ENCODE assay signal across 10 cellular contexts in the genomic region with DNA sequence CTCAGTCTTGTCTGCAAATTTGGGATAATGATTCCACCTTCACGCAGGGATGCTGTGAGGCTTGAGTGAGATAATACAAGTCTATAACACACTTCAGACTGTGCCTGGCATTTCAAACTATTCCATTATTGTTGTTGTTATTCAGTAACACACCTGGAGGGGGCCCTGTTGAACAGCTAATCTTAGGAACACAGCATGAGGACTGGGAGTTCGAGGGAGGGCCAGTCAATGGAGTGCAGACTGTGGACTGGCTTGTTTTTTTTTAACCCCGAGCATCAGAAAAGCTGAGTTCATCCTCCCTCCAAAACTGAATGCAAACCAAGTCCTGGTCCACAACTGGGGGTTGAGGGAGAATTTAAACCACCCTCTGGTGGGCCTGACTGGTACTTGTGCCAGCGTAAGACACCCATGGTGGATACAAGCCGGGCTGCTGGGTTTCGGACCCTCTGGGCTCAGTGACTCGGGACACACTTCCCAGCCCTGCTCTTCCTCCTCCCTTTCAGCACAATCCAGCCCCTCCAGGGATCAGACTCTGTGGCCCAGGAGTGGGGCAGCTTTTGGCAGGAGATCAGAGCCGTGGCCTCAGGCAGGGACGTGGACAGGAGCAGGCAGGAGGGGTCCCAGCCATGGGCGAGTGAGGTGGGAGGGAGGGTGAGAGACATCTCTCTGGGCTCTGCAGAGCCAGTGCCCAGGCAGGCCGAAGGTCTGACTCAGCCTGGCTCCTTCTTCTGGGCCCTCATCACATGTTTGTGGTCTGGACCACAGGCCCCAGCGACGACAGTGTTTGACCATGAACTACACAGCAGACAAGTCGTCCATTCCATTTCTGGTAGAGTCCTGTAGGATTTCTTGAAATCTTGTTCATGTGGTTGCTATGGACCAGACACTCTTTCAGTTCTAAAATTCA. TPM values are rescaled to one million over a fixed set of nuclear protein-coding genes. Genes with fewer than 3 reads are reported as not detected.
A peak's percentile ranks its signal among the peaks of the same experiment; 100 is the strongest.
DNase-seq lines count a peak whose midpoint lies in the region; ATAC-seq, FAIRE-seq and TF ChIP-seq lines count a peak whose summit lies in the region.
"Had no signal": no experiment of that assay in that cellular context is flagged by ENCODE, and none has a peak within 500 bp of the region (broad histone marks: within the 10 kb centered on the region; RNA-seq: fewer than 3 reads in every experiment).

No MANE protein-coding gene starts in this region.

- TF ChIP-seq CTCF in kidney (IDR thresholded peaks at IDR 0.05; ENCODE audit: borderline replicate concordance, extremely low read depth, insufficient read depth) (no peak), body of pancreas (IDR thresholded peaks at IDR 0.05) (no peak)

- H3K36me3 ChIP-seq in kidney (ENCODE audit: control insufficient read depth in 1 of 2, insufficient read depth in 2 of 2, low read length in 2 of 2) (no peaks in the 10 kb centered on the region), body of pancreas (replicated peaks in 1 of 2; ENCODE audit: insufficient read depth in 1 of 2, low read depth in 2 of 2) (no peaks in the 10 kb centered on the region)

- no peak for ATAC-seq in GM21526 (IDR thresholded peaks at IDR 0.05; ENCODE audit: low FRiP score, unreplicated experiment)
- ATAC-seq in GM18873 (IDR thresholded peaks at IDR 0.05; ENCODE audit: low FRiP score, unreplicated experiment), result no peak
- no peak for ATAC-seq in body of pancreas
- ATAC-seq: naive thymus-derived CD4-positive, alpha-beta T cell had no signal

- no peak overlapping the region for H3K9ac ChIP-seq in kidney (ENCODE audit: low read length in 2 of 2)

- WGBS in body of pancreas, 2 donors, result 60 to 69% methylated on average over 10 to 14 of the region's 14 CpGs

- no peaks in the 10 kb centered on the region for H3K9me3 ChIP-seq in kidney (ENCODE audit: control insufficient read depth in 1 of 2, low read length in 2 of 2)
- H3K9me3 ChIP-seq in body of pancreas, result no peaks in the 10 kb centered on the region

- DNase-seq in EL (peak; percentile 94), KBM-7 (peak; percentile 22), amniotic stem cell (lab: John Stamatoyannopoulos, UW) (peak; percentile 84), myocyte (ENCODE audit: low read depth) (peak; percentile 95), kidney (no peak), body of pancreas (no peak)
- DNase-seq: naive thymus-derived CD4-positive, alpha-beta T cell; NCI-H2171 treated with DMSO at 0.1 percent for 48 hours had no signal

- no peak overlapping the region for H3K27ac ChIP-seq in kidney (ENCODE audit: low read depth in 2 of 2, low read length in 2 of 2)
- H3K27ac ChIP-seq in body of pancreas, result no peak overlapping the region

- no peak for FAIRE-seq in kidney (lab: Jason Lieb, UNC)

- H3K4me1 ChIP-seq in kidney (ENCODE audit: control insufficient read depth in 1 of 2, insufficient read depth in 1 of 2, low read depth in 1 of 2, low read length in 2 of 2) (no peaks in the 10 kb centered on the region), body of pancreas (no peaks in the 10 kb centered on the region)

- no peak for TF ChIP-seq POLR2A in body of pancreas (IDR thresholded peaks at IDR 0.05)

- intact Hi-C loops in kidney (cut with DNase I) (no loop called here), body of pancreas (cut with DNase I) (no loop called here)

- H3K27me3 ChIP-seq in body of pancreas, result no peaks in the 10 kb centered on the region

- in situ Hi-C loops in KBM-7 (cut with MboI; ENCODE audit: low pct_unique_long_range_greater_than_20kb, low sequenced_read_pairs), result loop anchor here (25.0 kb wide), 1 partner anchor 595 kb away; no protein-coding TSS in a partner anchor

- H3K4me3 ChIP-seq in kidney (ENCODE audit: low read length in 2 of 2) (no peak overlapping the region), body of pancreas (no peak overlapping the region)

RNA-seq across cellular contexts. Expression of gene MEX3B, which starts 36.3 kb away (rescaled TPM):
- total RNA-seq in myocyte (14.0 and 14.6 TPM in 2 replicates), kidney (0.91 TPM), body of pancreas (under 1 TPM in 1 of 2 donors, not detected in 1; 0.52 TPM)
- polyA plus RNA-seq in myocyte (2012), result 8.1 TPM
- 0.28 TPM for polyA plus RNA-seq in kidney (ENCODE audit: insufficient read depth, low read depth, low replicate concordance)

Comparison
In these comparisons a context has a peak if more than half of its experiments do, and no peak if none do; other contexts are left out.
1. DNase-seq: peak in EL (single experiment), KBM-7 (single experiment), amniotic stem cell (single experiment) and myocyte (single experiment); none in kidney (single experiment) and body of pancreas (0 of 4).